10 cellular contexts compared by ENCODE assay signal in the genomic region with DNA sequence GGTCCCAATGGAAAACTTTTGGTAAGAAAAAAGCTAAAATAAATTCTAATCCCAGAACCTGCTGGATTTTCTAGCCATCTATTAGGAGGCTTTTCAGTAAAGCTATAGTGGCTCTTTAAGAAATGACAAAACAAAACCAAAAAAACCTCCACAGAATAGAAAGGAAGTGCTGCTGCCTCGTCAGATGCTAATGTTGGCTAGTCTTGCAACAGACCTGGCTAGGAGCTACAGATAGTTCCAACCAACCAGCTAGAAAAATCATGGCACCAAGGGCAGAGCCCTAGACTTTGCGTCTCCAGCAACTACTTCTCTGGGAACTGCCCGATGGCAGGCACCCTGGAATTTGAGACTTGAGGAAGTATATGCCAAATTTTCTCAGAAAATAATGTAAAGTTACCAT. TPM values are rescaled to one million over a fixed set of nuclear protein-coding genes. Genes with fewer than 3 reads are reported as not detected.
DNase-seq lines count a peak whose midpoint lies in the region; ATAC-seq and TF ChIP-seq lines count a peak whose summit lies in the region.
"Had no signal": no experiment of that assay in that cellular context is flagged by ENCODE, and none has a peak within 500 bp of the region (broad histone marks: within the 10 kb centered on the region; RNA-seq: fewer than 3 reads in every experiment).

No MANE protein-coding gene starts in this region.

- no peak overlapping the region for H3K4me3 ChIP-seq in Loucy (ENCODE audit: low read length, poor library complexity, severe bottlenecking)
- H3K4me3 ChIP-seq in foreskin fibroblast (ENCODE audit: low read depth in 1 of 2, low read length in 2 of 2) = no peak overlapping the region

- ATAC-seq in natural killer cell treated with Interleukin-12 subunit alpha and Interleukin-12 subunit beta and Interleukin-15 and Interleukin-18, amount 100 ng/mL, for 72 hours = peak in 1 of 2 donors; percentile 53
- ATAC-seq in GM18861 (IDR thresholded peaks at IDR 0.05; ENCODE audit: unreplicated experiment) (no peak), HG03025 (IDR thresholded peaks at IDR 0.05; ENCODE audit: low FRiP score, unreplicated experiment) (no peak)

- no peaks in the 10 kb centered on the region for H3K27me3 ChIP-seq in Loucy (ENCODE audit: insufficient read depth, low read length, poor library complexity, severe bottlenecking)

- peaks cover 5% of the 10 kb centered on the region for H3K36me3 Mint-ChIP-seq in activated CD4-positive, alpha-beta T cell treated with anti-CD3 and anti-CD28 coated beads, Interleukin-2, amount 10 ng/mL, durations not matched to agents 7 days and 5 days (ENCODE audit: low read depth)
- H3K36me3 Mint-ChIP-seq in natural killer cell treated with Interleukin-12 subunit alpha and Interleukin-12 subunit beta and Interleukin-15 and Interleukin-18, amount 100 ng/mL, for 72 hours = no peaks in the 10 kb centered on the region

- no peaks in the 10 kb centered on the region for H3K9me2 ChIP-seq in Loucy (replicated peaks; ENCODE audit: low read depth, low read length)

- TF ChIP-seq CTCF in Loucy (conservative IDR thresholded peaks at IDR 0.05; ENCODE audit: low read length) = no peak
- no peak for TF ChIP-seq CTCF in foreskin fibroblast (IDR thresholded peaks at IDR 0.05; ENCODE audit: low read depth, low read length)

- H3K9me3 ChIP-seq in Loucy (ENCODE audit: insufficient read depth, low read depth, low read length) = no peaks in the 10 kb centered on the region

- no peaks in the 10 kb centered on the region for H3K36me3 ChIP-seq in Loucy (ENCODE audit: insufficient read depth, low read length)

- CTCF ChIA-PET in activated CD4-positive, alpha-beta T cell treated with anti-CD3 and anti-CD28 coated beads, Interleukin-2, amount 10 ng/mL, durations not matched to agents 7 days and 5 days (lab: Charles Lee) = interaction anchor here (0.7 to 1.0 kb wide), 3 partner anchors 8 to 272 kb away, joined by 3 read pairs; no protein-coding TSS in a partner anchor

- H2AFZ ChIP-seq in Loucy (ENCODE audit: low read length) = peak overlapping the region; percentile 57; the same call in 1 of the 2 replicates
- H2AFZ ChIP-seq: parathyroid adenoma had no signal

- H4K20me1 ChIP-seq in Loucy (ENCODE audit: insufficient read depth, low read length, poor library complexity, severe bottlenecking) = no peaks in the 10 kb centered on the region

- H3K79me2 ChIP-seq in Loucy (ENCODE audit: insufficient read depth, low read length) = no peaks in the 10 kb centered on the region
- H3K79me2 ChIP-seq: parathyroid adenoma had no signal

- H3K27me3 Mint-ChIP-seq in activated CD4-positive, alpha-beta T cell treated with anti-CD3 and anti-CD28 coated beads, Interleukin-2, amount 10 ng/mL, durations not matched to agents 7 days and 5 days = no peaks in the 10 kb centered on the region
- H3K27me3 Mint-ChIP-seq in natural killer cell treated with Interleukin-12 subunit alpha and Interleukin-12 subunit beta and Interleukin-15 and Interleukin-18, amount 100 ng/mL, for 72 hours = peaks cover 14 to 16% of the 10 kb centered on the region in 2 donors

- H3K9me3 Mint-ChIP-seq in activated CD4-positive, alpha-beta T cell treated with anti-CD3 and anti-CD28 coated beads, Interleukin-2, amount 10 ng/mL, durations not matched to agents 7 days and 5 days = no peaks in the 10 kb centered on the region
- no peaks in the 10 kb centered on the region for H3K9me3 Mint-ChIP-seq in natural killer cell treated with Interleukin-12 subunit alpha and Interleukin-12 subunit beta and Interleukin-15 and Interleukin-18, amount 100 ng/mL, for 72 hours

- H3K4me1 ChIP-seq in Loucy (ENCODE audit: insufficient read depth, low read length, poor library complexity, severe bottlenecking) = peaks cover 15% of the 10 kb centered on the region
- H3K4me1 ChIP-seq: parathyroid adenoma had no signal

- peak overlapping the region; percentile 41 for H3K4me3 Mint-ChIP-seq in activated CD4-positive, alpha-beta T cell treated with anti-CD3 and anti-CD28 coated beads, Interleukin-2, amount 10 ng/mL, durations not matched to agents 7 days and 5 days
- H3K4me3 Mint-ChIP-seq in natural killer cell treated with Interleukin-12 subunit alpha and Interleukin-12 subunit beta and Interleukin-15 and Interleukin-18, amount 100 ng/mL, for 72 hours = peak overlapping the region; percentile 21

- peak overlapping the region; percentile 81 for H3K27ac Mint-ChIP-seq in activated CD4-positive, alpha-beta T cell treated with anti-CD3 and anti-CD28 coated beads, Interleukin-2, amount 10 ng/mL, durations not matched to agents 7 days and 5 days
- no peak overlapping the region for H3K27ac Mint-ChIP-seq in natural killer cell treated with Interleukin-12 subunit alpha and Interleukin-12 subunit beta and Interleukin-15 and Interleukin-18, amount 100 ng/mL, for 72 hours

- no peak overlapping the region for H3K9ac ChIP-seq in Loucy (ENCODE audit: low read depth, low read length, poor library complexity, severe bottlenecking)
- H3K9ac ChIP-seq: parathyroid adenoma had no signal

- peaks cover 55% of the 10 kb centered on the region for H3K4me1 Mint-ChIP-seq in activated CD4-positive, alpha-beta T cell treated with anti-CD3 and anti-CD28 coated beads, Interleukin-2, amount 10 ng/mL, durations not matched to agents 7 days and 5 days
- H3K4me1 Mint-ChIP-seq in natural killer cell treated with Interleukin-12 subunit alpha and Interleukin-12 subunit beta and Interleukin-15 and Interleukin-18, amount 100 ng/mL, for 72 hours (ENCODE audit: low read depth in 2 of 2) = peaks cover 3 to 12% of the 10 kb centered on the region in 2 donors

- POLR2A ChIA-PET in activated CD4-positive, alpha-beta T cell treated with anti-CD3 and anti-CD28 coated beads, Interleukin-2, amount 10 ng/mL, durations not matched to agents 7 days and 5 days (lab: Charles Lee) = no interaction called here

- H3K4me2 ChIP-seq in Loucy (ENCODE audit: low read depth, low read length, poor library complexity, severe bottlenecking) = peak overlapping the region; percentile 39

- peak; percentile 34 for DNase-seq in activated CD4-positive, alpha-beta T cell treated with anti-CD3 and anti-CD28 coated beads, Interleukin-2, amount 10 ng/mL, durations not matched to agents 7 days and 5 days
- no peak for DNase-seq in activated CD4-positive, alpha-beta T cell treated with anti-CD3 and anti-CD28 coated beads, Interleukin-2, amount 50 U/mL, for 4 hours
- DNase-seq in UCSD-AML1 (lab: John Stamatoyannopoulos, UW; ENCODE audit: unreplicated experiment) = peak; percentile 24
- no peak for DNase-seq in natural killer cell treated with Interleukin-12 subunit alpha and Interleukin-12 subunit beta and Interleukin-15 and Interleukin-18, amount 100 ng/mL, for 72 hours (ENCODE audit: low spot score)
- no peak for DNase-seq in foreskin fibroblast
- DNase-seq: head of caudate nucleus had no signal

- no peaks in the 10 kb centered on the region for H3F3A ChIP-seq in Loucy (ENCODE audit: low read depth)

RNA-seq across cellular contexts. Expression of gene CD101, which starts 7.6 kb away (rescaled TPM):
- 1 to 10 TPM; 3.4 to 4.2 TPM for total RNA-seq in activated CD4-positive, alpha-beta T cell treated with anti-CD3 and anti-CD28 coated beads, Interleukin-2, amount 10 ng/mL, durations not matched to agents 7 days and 5 days
- total RNA-seq in natural killer cell treated with Interleukin-12 subunit alpha and Interleukin-12 subunit beta and Interleukin-15 and Interleukin-18, amount 100 ng/mL, for 72 hours = 1 to 10 TPM; 1.4 to 2.3 TPM

RNA-seq across cellular contexts. Expression of gene TTF2, which starts 51.0 kb away (rescaled TPM):
- 100 to 1,000 TPM; 123 to 133 TPM for total RNA-seq in activated CD4-positive, alpha-beta T cell treated with anti-CD3 and anti-CD28 coated beads, Interleukin-2, amount 10 ng/mL, durations not matched to agents 7 days and 5 days
- 100 to 1,000 TPM in 1 of 2 donors, 10 to 100 TPM in 1; 87.0 to 151 TPM for total RNA-seq in natural killer cell treated with Interleukin-12 subunit alpha and Interleukin-12 subunit beta and Interleukin-15 and Interleukin-18, amount 100 ng/mL, for 72 hours

Comparison
In these comparisons a context has a peak if more than half of its experiments do, and no peak if none do; other contexts are left out.
1. DNase-seq: peak in activated CD4-positive, alpha-beta T cell treated with anti-CD3 and anti-CD28 coated beads, Interleukin-2, amount 10 ng/mL, durations not matched to agents 7 days and 5 days (single experiment) and UCSD-AML1 (single experiment); none in activated CD4-positive, alpha-beta T cell treated with anti-CD3 and anti-CD28 coated beads, Interleukin-2, amount 50 U/mL, for 4 hours (0 of 2), natural killer cell treated with Interleukin-12 subunit alpha and Interleukin-12 subunit beta and Interleukin-15 and Interleukin-18, amount 100 ng/mL, for 72 hours (single experiment) and foreskin fibroblast (0 of 2).